ENCODE assay signal across 1 cellular context in genomic region chr11:122976734-122977454, GRCh38.
TF ChIP-seq lines count a peak whose summit lies in the region.

No MANE protein-coding gene starts in this region.

TF ChIP-seq in SK-N-SH, 30 proteins besides CTCF, POLR2A, EP300 and RAD21 (continued from another document):
- TF ChIP-seq TCF12 (IDR thresholded peaks at IDR 0.05): no peak
- no peak for TF ChIP-seq REST (IDR thresholded peaks at IDR 0.05; ENCODE audit: low read depth, low read length)
- TF ChIP-seq, protein P1, sequence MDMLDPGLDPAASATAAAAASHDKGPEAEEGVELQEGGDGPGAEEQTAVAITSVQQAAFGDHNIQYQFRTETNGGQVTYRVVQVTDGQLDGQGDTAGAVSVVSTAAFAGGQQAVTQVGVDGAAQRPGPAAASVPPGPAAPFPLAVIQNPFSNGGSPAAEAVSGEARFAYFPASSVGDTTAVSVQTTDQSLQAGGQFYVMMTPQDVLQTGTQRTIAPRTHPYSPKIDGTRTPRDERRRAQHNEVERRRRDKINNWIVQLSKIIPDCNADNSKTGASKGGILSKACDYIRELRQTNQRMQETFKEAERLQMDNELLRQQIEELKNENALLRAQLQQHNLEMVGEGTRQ (IDR thresholded peaks at IDR 0.05; ENCODE audit: borderline replicate concordance, low read depth, low read length): no peak
- TF ChIP-seq TEAD4 (IDR thresholded peaks at IDR 0.05; ENCODE audit: borderline replicate concordance, insufficient read depth): no peak
